In the genomic region with DNA sequence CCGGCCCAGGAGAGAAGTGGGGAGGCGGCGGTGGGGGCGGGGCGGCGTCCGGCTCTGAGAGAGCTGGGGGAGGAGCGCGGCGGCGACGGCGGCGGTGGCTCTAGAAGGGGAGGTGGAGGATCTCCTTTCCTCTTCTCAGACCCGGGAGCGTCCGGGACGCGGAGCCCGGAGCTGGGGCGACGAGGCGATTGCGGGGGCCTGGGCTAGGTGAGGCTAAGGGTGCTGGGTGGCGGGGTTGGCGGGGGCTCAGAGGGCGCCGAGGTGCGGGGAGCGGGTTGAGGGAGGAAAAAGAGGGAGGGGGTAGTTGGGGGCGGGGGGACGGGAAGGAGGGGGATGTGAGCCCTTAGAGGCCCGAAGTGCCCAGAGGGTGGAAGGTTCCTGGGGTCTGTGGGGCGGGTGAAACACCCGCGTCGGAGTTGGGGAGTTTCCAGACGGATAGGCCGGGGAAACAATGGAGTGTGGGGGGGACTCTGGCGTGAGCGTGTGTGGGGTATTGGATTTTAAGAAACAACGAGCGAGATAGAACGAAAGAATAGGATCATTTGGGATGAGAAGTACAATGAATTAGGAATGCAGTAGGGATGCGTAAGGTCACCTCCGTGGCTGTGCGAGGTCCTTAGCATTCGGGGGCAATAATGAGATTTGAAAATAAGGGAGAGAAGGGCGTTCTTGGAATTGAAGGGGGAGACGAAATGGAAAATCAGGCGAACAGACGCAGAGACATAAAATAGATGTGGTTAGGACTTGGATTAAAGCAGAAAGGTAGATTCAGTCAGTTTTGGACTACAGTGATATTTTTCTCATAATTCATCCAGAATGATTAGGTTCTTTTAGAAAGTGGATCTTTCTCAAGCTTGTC, we compare ENCODE assay signal across 8 cellular contexts. TPM values are rescaled to one million over a fixed set of nuclear protein-coding genes. Genes with fewer than 3 reads are reported as not detected.
A peak's percentile ranks its signal among the peaks of the same experiment; 100 is the strongest.
DNase-seq lines count a peak whose midpoint lies in the region; ATAC-seq, FAIRE-seq and TF ChIP-seq lines count a peak whose summit lies in the region.

A gene (plus strand): TSS at position 82 of the 859 bp plus-strand sequence. CDS start 93,551 bp downstream, outside the sequence.

- H3K27ac ChIP-seq in HUES48 (ENCODE audit: low read depth, low read length) = peak within 1 kb of the TSS; percentile 99
- H3K27ac ChIP-seq in ovary = peak within 1 kb of the TSS; percentile 83 to 87

- FAIRE-seq in frontal cortex (lab: Jason Lieb, UNC) = no peak

- TF ChIP-seq POLR2A in ovary (IDR thresholded peaks at IDR 0.05) = no peak

- peak within 1 kb of the TSS; percentile 97 for H3K27ac Mint-ChIP-seq in WTC11

- H3K4me3 Mint-ChIP-seq in WTC11 = peak within 1 kb of the TSS; percentile 89

- DNase-seq in WTC11 (ENCODE audit: low spot score) (peak; percentile 99), frontal cortex (ENCODE audit: low spot score in 2 of 2) (peak in 1 of 2 donors; percentile 38), ovary (peak in 3 of 5 donors; percentile 93 to 94 (median 93))
- DNase-seq in activated effector memory CD4-positive, alpha-beta T cell treated with Interleukin-2 at 50 U/mL for 16 hours = no peak

- H3K36me3 Mint-ChIP-seq in WTC11 = no peaks in the 10 kb centered on the region

- H3K27me3 Mint-ChIP-seq in WTC11 (ENCODE audit: low read depth) = peaks cover 12% of the 10 kb centered on the region

- TF ChIP-seq CTCF in WTC11 (IDR thresholded peaks at IDR 0.05) (no peak), ovary (IDR thresholded peaks at IDR 0.05) (no peak)

- H3K4me1 Mint-ChIP-seq in WTC11 = peaks cover 30% of the 10 kb centered on the region

- H3K9ac ChIP-seq in ES-I3 (ENCODE audit: low read depth, low read length) (peak within 1 kb of the TSS; percentile 89), HUES48 (ENCODE audit: low read depth, low read length) (peak within 1 kb of the TSS; percentile 97)

- no peak for TF ChIP-seq EP300 in ovary (IDR thresholded peaks at IDR 0.05)

- no peaks in the 10 kb centered on the region for H3K9me3 ChIP-seq in ES-I3 (ENCODE audit: control insufficient read depth, insufficient read depth, low read length)
- no peaks in the 10 kb centered on the region for H3K9me3 ChIP-seq in HUES48 (ENCODE audit: control insufficient read depth, insufficient read depth, low read length)
- no peaks in the 10 kb centered on the region for H3K9me3 ChIP-seq in ovary

- POLR2A ChIA-PET in WTC11 (lab: Charles Lee) = interaction anchor here (0.6 to 1.9 kb wide), 19 partner anchors 9 to 237 kb away, joined by 3 to 8 read pairs (median 4); a partner anchor contains a TSS

- H3K9me3 Mint-ChIP-seq in WTC11 = no peaks in the 10 kb centered on the region

- H3K4me3 ChIP-seq in HUES48 (ENCODE audit: low read depth, low read length) (peak within 1 kb of the TSS; percentile 93), ovary (peak within 1 kb of the TSS; percentile 89)

- 0 to 1% (median 1%) methylated on average over 39 to 52 of the region's 52 CpGs for whole genome bisulfite sequencing in ovary, 3 donors

- ATAC-seq in WTC11 (peak; percentile 3), HG03521 (IDR thresholded peaks at IDR 0.05; ENCODE audit: unreplicated experiment) (no peak), GM18867 (IDR thresholded peaks at IDR 0.05; ENCODE audit: unreplicated experiment) (no peak)

- H3K4me1 ChIP-seq in ES-I3 (ENCODE audit: insufficient read depth, low read length) (peaks cover 6% of the 10 kb centered on the region; the same call in 1 of the 2 replicates), HUES48 (ENCODE audit: control insufficient read depth, insufficient read depth, low read length) (peaks cover 14% of the 10 kb centered on the region; the same call in 1 of the 2 replicates), ovary (ENCODE audit: insufficient read depth) (peaks cover 10% of the 10 kb centered on the region)

- H3K36me3 ChIP-seq in ES-I3 (ENCODE audit: insufficient read depth, low read length) (no peaks in the 10 kb centered on the region), HUES48 (ENCODE audit: control insufficient read depth, insufficient read depth, low read length) (no peaks in the 10 kb centered on the region), ovary (no peaks in the 10 kb centered on the region)

- intact Hi-C loops in ovary (cut with DNase I) = no loop called here

- H3K27me3 ChIP-seq in HUES48 (ENCODE audit: control insufficient read depth, insufficient read depth, low read length) = peaks cover 11% of the 10 kb centered on the region; the same call in 1 of the 2 replicates
- no peaks in the 10 kb centered on the region for H3K27me3 ChIP-seq in ovary

- CTCF ChIA-PET in WTC11 (lab: Charles Lee) = interaction anchor here (0.9 to 2.6 kb wide), 27 partner anchors 8 to 374 kb away, joined by 3 to 69 read pairs (median 7); a partner anchor contains a TSS

TF ChIP-seq in WTC11, 78 proteins besides CTCF, POLR2A, EP300 and RAD21:
- TF ChIP-seq, protein P1, sequence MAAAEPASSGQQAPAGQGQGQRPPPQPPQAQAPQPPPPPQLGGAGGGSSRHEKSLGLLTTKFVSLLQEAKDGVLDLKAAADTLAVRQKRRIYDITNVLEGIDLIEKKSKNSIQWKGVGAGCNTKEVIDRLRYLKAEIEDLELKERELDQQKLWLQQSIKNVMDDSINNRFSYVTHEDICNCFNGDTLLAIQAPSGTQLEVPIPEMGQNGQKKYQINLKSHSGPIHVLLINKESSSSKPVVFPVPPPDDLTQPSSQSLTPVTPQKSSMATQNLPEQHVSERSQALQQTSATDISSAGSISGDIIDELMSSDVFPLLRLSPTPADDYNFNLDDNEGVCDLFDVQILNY (CRISPR knock-in tag; IDR thresholded peaks at IDR 0.05) = 0 out of 2 replicates have a peak, but pooled peaks have one; percentile 8
- TF ChIP-seq MYBL2 (CRISPR knock-in tag; IDR thresholded peaks at IDR 0.05) = no peak
- TF ChIP-seq NFYB (CRISPR knock-in tag; conservative IDR thresholded peaks at IDR 0.05; ENCODE audit: low read depth) = no peak
- TF ChIP-seq, protein P2, sequence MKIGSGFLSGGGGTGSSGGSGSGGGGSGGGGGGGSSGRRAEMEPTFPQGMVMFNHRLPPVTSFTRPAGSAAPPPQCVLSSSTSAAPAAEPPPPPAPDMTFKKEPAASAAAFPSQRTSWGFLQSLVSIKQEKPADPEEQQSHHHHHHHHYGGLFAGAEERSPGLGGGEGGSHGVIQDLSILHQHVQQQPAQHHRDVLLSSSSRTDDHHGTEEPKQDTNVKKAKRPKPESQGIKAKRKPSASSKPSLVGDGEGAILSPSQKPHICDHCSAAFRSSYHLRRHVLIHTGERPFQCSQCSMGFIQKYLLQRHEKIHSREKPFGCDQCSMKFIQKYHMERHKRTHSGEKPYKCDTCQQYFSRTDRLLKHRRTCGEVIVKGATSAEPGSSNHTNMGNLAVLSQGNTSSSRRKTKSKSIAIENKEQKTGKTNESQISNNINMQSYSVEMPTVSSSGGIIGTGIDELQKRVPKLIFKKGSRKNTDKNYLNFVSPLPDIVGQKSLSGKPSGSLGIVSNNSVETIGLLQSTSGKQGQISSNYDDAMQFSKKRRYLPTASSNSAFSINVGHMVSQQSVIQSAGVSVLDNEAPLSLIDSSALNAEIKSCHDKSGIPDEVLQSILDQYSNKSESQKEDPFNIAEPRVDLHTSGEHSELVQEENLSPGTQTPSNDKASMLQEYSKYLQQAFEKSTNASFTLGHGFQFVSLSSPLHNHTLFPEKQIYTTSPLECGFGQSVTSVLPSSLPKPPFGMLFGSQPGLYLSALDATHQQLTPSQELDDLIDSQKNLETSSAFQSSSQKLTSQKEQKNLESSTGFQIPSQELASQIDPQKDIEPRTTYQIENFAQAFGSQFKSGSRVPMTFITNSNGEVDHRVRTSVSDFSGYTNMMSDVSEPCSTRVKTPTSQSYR (CRISPR knock-in tag; IDR thresholded peaks at IDR 0.05) = peak; percentile 86
- TF ChIP-seq RORB (CRISPR knock-in tag; IDR thresholded peaks at IDR 0.05) = no peak
- TF ChIP-seq, protein P3, sequence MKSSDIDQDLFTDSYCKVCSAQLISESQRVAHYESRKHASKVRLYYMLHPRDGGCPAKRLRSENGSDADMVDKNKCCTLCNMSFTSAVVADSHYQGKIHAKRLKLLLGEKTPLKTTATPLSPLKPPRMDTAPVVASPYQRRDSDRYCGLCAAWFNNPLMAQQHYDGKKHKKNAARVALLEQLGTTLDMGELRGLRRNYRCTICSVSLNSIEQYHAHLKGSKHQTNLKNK (CRISPR knock-in tag; IDR thresholded peaks at IDR 0.05) = no peak
- TF ChIP-seq, protein P4, sequence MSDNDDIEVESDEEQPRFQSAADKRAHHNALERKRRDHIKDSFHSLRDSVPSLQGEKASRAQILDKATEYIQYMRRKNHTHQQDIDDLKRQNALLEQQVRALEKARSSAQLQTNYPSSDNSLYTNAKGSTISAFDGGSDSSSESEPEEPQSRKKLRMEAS (CRISPR knock-in tag; IDR thresholded peaks at IDR 0.05) = no peak
- TF ChIP-seq NFE2L1 (CRISPR knock-in tag; IDR thresholded peaks at IDR 0.05) = no peak

RNA-seq across cellular contexts. Expression of the gene that starts here (rescaled TPM):
- total RNA-seq in WTC11 (2021) = 25.9 to 26.9 TPM (median 26.5 TPM) in 3 replicates
- 50.5 TPM for total RNA-seq in frontal cortex
- 10 to 100 TPM in 6 of 7 donors, 1 to 10 TPM in 1; 9.1 to 19.7 (median 15.2) TPM for total RNA-seq in ovary
- 10 to 100 TPM; 10.9 to 28.2 TPM for polyA plus RNA-seq in ovary
